Comparison of ENCODE assay signal across 15 cellular contexts in the genomic region with DNA sequence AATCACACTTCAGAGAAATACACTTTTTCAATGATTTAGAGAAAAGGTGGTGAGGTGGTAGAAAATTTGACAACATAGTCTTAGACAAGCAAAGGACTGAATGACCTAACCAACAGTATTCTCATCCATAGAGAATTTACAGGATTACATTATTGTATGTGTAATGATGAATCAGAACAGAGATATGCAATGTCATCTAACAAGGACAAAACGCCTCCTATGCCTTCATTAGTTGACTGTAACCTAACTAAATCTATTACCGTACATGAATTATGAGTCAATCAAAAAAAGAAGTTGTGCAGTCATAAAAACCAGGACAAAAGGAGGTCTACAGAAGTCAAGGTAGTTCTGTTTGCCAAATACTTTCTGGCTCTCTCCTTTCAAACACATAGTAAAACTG.
DNase-seq lines count a peak whose midpoint lies in the region; ATAC-seq and TF ChIP-seq lines count a peak whose summit lies in the region.
"Had no signal": no experiment of that assay in that cellular context is flagged by ENCODE, and none has a peak within 500 bp of the region (broad histone marks: within the 10 kb centered on the region; RNA-seq: fewer than 3 reads in every experiment).

No MANE protein-coding gene starts in this region.

- peak overlapping the region; percentile 13 for H3K4me2 ChIP-seq in mammary epithelial cell (ENCODE audit: insufficient read depth, low read depth, low read length)

- no peak overlapping the region for H2AFZ ChIP-seq in mammary epithelial cell (ENCODE audit: low read depth, low read length)

- H3K4me3 ChIP-seq in AG09309 (ENCODE audit: control insufficient read depth, low read depth, low read length) (no peak overlapping the region), mammary epithelial cell (replicated peaks in 1 of 3; ENCODE audit: insufficient read depth in 1 of 3, low read depth in 2 of 3, low read length in 3 of 3) (no peak overlapping the region), kidney epithelial cell (ENCODE audit: low read depth, low read length) (no peak overlapping the region)
- H3K4me3 ChIP-seq: HAP-1, upper lobe of right lung had no signal

- 0% methylated on average over 2 of the region's 2 CpGs for WGBS in mammary epithelial cell (ENCODE audit: low coverage, missing lambda C conversion rate)

- no peaks in the 10 kb centered on the region for H3K36me3 ChIP-seq in mammary epithelial cell (ENCODE audit: insufficient read depth, low read length)
- H3K36me3 ChIP-seq in kidney epithelial cell (ENCODE audit: control insufficient read depth, insufficient read depth, low read length): no peaks in the 10 kb centered on the region
- H3K36me3 ChIP-seq: HAP-1, upper lobe of right lung had no signal

- no peaks in the 10 kb centered on the region for H3K36me3 Mint-ChIP-seq in activated naive CD4-positive, alpha-beta T cell treated with anti-CD3 and anti-CD28 coated beads, Interleukin-2, amount 50 U/mL, for 72 hours
- H3K36me3 Mint-ChIP-seq: mesothelial cell of epicardium had no signal

- DNase-seq in AG09309 (ENCODE audit: low read depth): peak; percentile 46
- DNase-seq in LoVo (ENCODE audit: low spot score): peak; percentile 36
- DNase-seq in mammary epithelial cell: peak; percentile 85
- peak; percentile 29 for DNase-seq in kidney epithelial cell (ENCODE audit: low read depth)
- no peak for DNase-seq in NCI-H2081 treated with DMSO at 0.1 percent for 48 hours (lab: John Stamatoyannopoulos, UW)
- DNase-seq in NCI-H2081 (lab: John Stamatoyannopoulos, UW): no peak
- no peak for DNase-seq in activated naive CD4-positive, alpha-beta T cell treated with anti-CD3 and anti-CD28 coated beads, Interleukin-2, amount 50 U/mL, for 72 hours (ENCODE audit: low spot score in 2 of 2)
- DNase-seq in NCI-H1694 (lab: John Stamatoyannopoulos, UW): no peak
- DNase-seq: activated CD4-positive, alpha-beta T cell treated with anti-CD3 and anti-CD28 coated beads, Interleukin-2, amount 50 U/mL, for 4 hours; activated effector memory CD4-positive, alpha-beta T cell treated with Interleukin-2 at 50 U/mL for 16 hours; NCI-H524; upper lobe of right lung had no signal

- no peaks in the 10 kb centered on the region for H3K9me3 ChIP-seq in mammary epithelial cell (replicated peaks; ENCODE audit: insufficient read depth, low read length)
- H3K9me3 ChIP-seq: HAP-1, upper lobe of right lung had no signal

- no peaks in the 10 kb centered on the region for H3K27me3 ChIP-seq in mammary epithelial cell (ENCODE audit: insufficient read depth, low read length)
- H3K27me3 ChIP-seq in kidney epithelial cell (ENCODE audit: control insufficient read depth, insufficient read depth, low read length): no peaks in the 10 kb centered on the region
- H3K27me3 ChIP-seq: upper lobe of right lung had no signal

- TF ChIP-seq CTCF in AG09309 (IDR thresholded peaks at IDR 0.05; ENCODE audit: control insufficient read depth, insufficient read depth, low read depth, low read length, missing control alignments) (no peak), mammary epithelial cell (conservative IDR thresholded peaks at IDR 0.05 in 1 of 2, IDR thresholded peaks at IDR 0.05 in 1 of 2; ENCODE audit: extremely low read depth in 1 of 2, insufficient read depth in 1 of 2, low read depth in 1 of 2, low read length in 2 of 2) (no peak), kidney epithelial cell (IDR thresholded peaks at IDR 0.05; ENCODE audit: insufficient read depth, low read length, poor library complexity, severe bottlenecking) (no peak)

- H3K9ac ChIP-seq in mammary epithelial cell (ENCODE audit: insufficient read depth, low read length): no peak overlapping the region

- H3K27ac Mint-ChIP-seq in activated naive CD4-positive, alpha-beta T cell treated with anti-CD3 and anti-CD28 coated beads, Interleukin-2, amount 50 U/mL, for 72 hours: no peak overlapping the region
- H3K27ac Mint-ChIP-seq: B cell, mesothelial cell of epicardium had no signal

- H3K9me3 Mint-ChIP-seq in activated naive CD4-positive, alpha-beta T cell treated with anti-CD3 and anti-CD28 coated beads, Interleukin-2, amount 50 U/mL, for 72 hours: peaks cover 0 to 3% of the 10 kb centered on the region in 2 donors

- dilution Hi-C loops in mammary epithelial cell (cut with HindIII; ENCODE audit: low sequenced_read_pairs): loop anchor here (5.0 kb wide), 1 partner anchor 42 kb away; no protein-coding TSS in a partner anchor

- in situ Hi-C loops in mammary epithelial cell (cut with MboI; ENCODE audit: low sequenced_read_pairs in 2 of 2): no loop called here

- H3K4me1 ChIP-seq in mammary epithelial cell (ENCODE audit: insufficient read depth, low read length): peaks cover 12% of the 10 kb centered on the region
- H3K4me1 ChIP-seq: upper lobe of right lung had no signal

- H3K27ac ChIP-seq in mammary epithelial cell (ENCODE audit: insufficient read depth, low read depth, low read length): peak overlapping the region; percentile 60
- H3K27ac ChIP-seq: upper lobe of right lung had no signal

- H4K20me1 ChIP-seq in mammary epithelial cell (ENCODE audit: insufficient read depth, low read length): no peaks in the 10 kb centered on the region

- no peaks in the 10 kb centered on the region for H3K79me2 ChIP-seq in mammary epithelial cell (ENCODE audit: insufficient read depth, low read length)

- no peak for ATAC-seq in activated naive CD4-positive, alpha-beta T cell treated with anti-CD3 and anti-CD28 coated beads, Interleukin-2, amount 50 U/mL, for 72 hours
- ATAC-seq: upper lobe of right lung had no signal

- intact Hi-C loops in mammary epithelial cell (cut with micrococcal nuclease): loop anchor here (5.0 kb wide), 1 partner anchor 67 kb away; the partner anchor contains the start of gene RAB11FIP2

- CTCF ChIA-PET in mammary epithelial cell (lab: Charles Lee; ENCODE audit: low non-redundant PET): no interaction called here

- BruUV-seq in mammary epithelial cell (replicated peaks; lab: Mats Ljungman, UMichigan): no TSS peak

Comparison
In these comparisons a context has a peak if more than half of its experiments do, and no peak if none do; other contexts are left out.
1. DNase-seq: peak in AG09309 (single experiment), LoVo (single experiment), mammary epithelial cell (single experiment) and kidney epithelial cell (single experiment); none in NCI-H2081 treated with DMSO at 0.1 percent for 48 hours (single experiment), NCI-H2081 (0 of 2), activated naive CD4-positive, alpha-beta T cell treated with anti-CD3 and anti-CD28 coated beads, Interleukin-2, amount 50 U/mL, for 72 hours (0 of 2) and NCI-H1694 (single experiment).